Comparison of ENCODE assay signal across 16 cellular contexts in genomic region chr12:57157588-57158173, GRCh38. TPM values are rescaled to one million over a fixed set of nuclear protein-coding genes. Genes with fewer than 3 reads are reported as not detected.
DNase-seq lines count a peak whose midpoint lies in the region; ATAC-seq, FAIRE-seq and TF ChIP-seq lines count a peak whose summit lies in the region.
"Had no signal": no experiment of that assay in that cellular context is flagged by ENCODE, and none has a peak within 500 bp of the region (broad histone marks: within the 10 kb centered on the region; RNA-seq: fewer than 3 reads in every experiment).

No MANE protein-coding gene starts in this region.

- DNase-seq in activated naive CD4-positive, alpha-beta T cell treated with anti-CD3 and anti-CD28 coated beads, Interleukin-2, amount 10 ng/mL, durations not matched to agents 7 days and 5 days = no peak
- no peak for DNase-seq in activated naive CD4-positive, alpha-beta T cell treated with anti-CD3 and anti-CD28 coated beads for 36 hours
- DNase-seq in UCSD-AML1 (lab: John Stamatoyannopoulos, UW; ENCODE audit: unreplicated experiment) = peak; percentile 25
- no peak for DNase-seq in HepG2 (ENCODE audit: low spot score)
- DNase-seq in tibial nerve (ENCODE audit: low spot score in 2 of 2) = peak in 1 of 2 donors; percentile 49
- DNase-seq in superior temporal gyrus (ENCODE audit: extremely low spot score) = no peak
- DNase-seq in posterior cingulate gyrus = no peak
- DNase-seq in KG1 (lab: John Stamatoyannopoulos, UW) = no peak
- DNase-seq: activated CD4-positive, alpha-beta T cell treated with anti-CD3 and anti-CD28 coated beads, Interleukin-2, amount 50 U/mL, for 48 hours; activated gamma-delta T cell; kidney; NCI-H1417 treated with DMSO at 0.1 percent for 48 hours; NCI-H446 treated with DMSO at 0.1 percent for 48 hours; stomach had no signal

- ATAC-seq in HepG2 = no peak

- H3K27ac ChIP-seq in HepG2 (ENCODE audit: extremely low read length, insufficient read depth, low read length) (no peak overlapping the region), tibial nerve (peak overlapping the region in 3 of 4 donors; percentile 40 to 76 (median 61))
- H3K27ac ChIP-seq: right lobe of liver had no signal

- 95% methylated on average over 5 of the region's 5 CpGs for WGBS in HepG2 (ENCODE audit: low lambda C conversion rate)
- 68 to 77% methylated on average over 5 of the region's 5 CpGs for WGBS in tibial nerve, 2 donors

- no peak for TF ChIP-seq RAD21 in HepG2 (CRISPR knock-in tag; IDR thresholded peaks at IDR 0.05)

- intact Hi-C loops in activated naive CD4-positive, alpha-beta T cell treated with anti-CD3 and anti-CD28 coated beads for 36 hours (cut with micrococcal nuclease) = no loop called here
- intact Hi-C loops in HepG2 (cut with micrococcal nuclease; ENCODE audit: unreplicated experiment) = no loop called here
- intact Hi-C loops in posterior cingulate gyrus (cut with DNase I) = no loop called here

- peaks cover 12% of the 10 kb centered on the region for H3K4me1 Mint-ChIP-seq in activated naive CD4-positive, alpha-beta T cell treated with anti-CD3 and anti-CD28 coated beads, Interleukin-2, amount 10 ng/mL, durations not matched to agents 7 days and 5 days
- no peaks in the 10 kb centered on the region for H3K4me1 Mint-ChIP-seq in activated naive CD4-positive, alpha-beta T cell treated with anti-CD3 and anti-CD28 coated beads for 36 hours (ENCODE audit: low read depth)

- BruUV-seq in HepG2 (replicated peaks; lab: Mats Ljungman, UMichigan) = TSS peak; percentile 24

- TF ChIP-seq POLR2A in HepG2 (IDR thresholded peaks at IDR 0.05; ENCODE audit: insufficient read depth in 1 of 2, low read depth in 2 of 2, low read length in 2 of 2) = no peak
- no peak for TF ChIP-seq POLR2A in tibial nerve (IDR thresholded peaks at IDR 0.05)

- H3K9me3 ChIP-seq in HepG2 (ENCODE audit: low read length) = no peaks in the 10 kb centered on the region
- H3K9me3 ChIP-seq in tibial nerve = no peaks in the 10 kb centered on the region
- H3K9me3 ChIP-seq: right lobe of liver, stomach had no signal

- CTCF ChIA-PET in activated naive CD4-positive, alpha-beta T cell treated with anti-CD3 and anti-CD28 coated beads, Interleukin-2, amount 10 ng/mL, durations not matched to agents 7 days and 5 days (lab: Charles Lee) = interaction anchor here (1.1 to 1.4 kb wide), 2 partner anchors 11 to 156 kb away, joined by 3 read pairs; no protein-coding TSS in a partner anchor
- CTCF ChIA-PET in activated naive CD4-positive, alpha-beta T cell treated with anti-CD3 and anti-CD28 coated beads for 36 hours (lab: Charles Lee) = interaction anchor here (1.5 kb wide), 1 partner anchor 24 kb away, joined by 6 read pairs; no protein-coding TSS in a partner anchor
- CTCF ChIA-PET in HepG2 (lab: Yijun Ruan, JAX; ENCODE audit: low intra/inter-chr PET ratio, low total read pairs) = no interaction called here

- peaks cover 64 to 89% of the 10 kb centered on the region in 2 experiments for H3K36me3 ChIP-seq in HepG2 (replicated peaks in 1 of 2; ENCODE audit: control insufficient read depth in 1 of 2, insufficient read depth in 2 of 2, low read length in 2 of 2)
- peaks cover 6 to 90% (median 16%) of the 10 kb centered on the region in 3 donors for H3K36me3 ChIP-seq in tibial nerve

- FAIRE-seq in HepG2 (lab: Jason Lieb, UNC) = no peak
- FAIRE-seq: kidney had no signal

- H3K36me3 Mint-ChIP-seq in activated naive CD4-positive, alpha-beta T cell treated with anti-CD3 and anti-CD28 coated beads, Interleukin-2, amount 10 ng/mL, durations not matched to agents 7 days and 5 days = no peaks in the 10 kb centered on the region
- no peaks in the 10 kb centered on the region for H3K36me3 Mint-ChIP-seq in activated naive CD4-positive, alpha-beta T cell treated with anti-CD3 and anti-CD28 coated beads for 36 hours (ENCODE audit: low read depth)

- H3K27me3 Mint-ChIP-seq in activated naive CD4-positive, alpha-beta T cell treated with anti-CD3 and anti-CD28 coated beads, Interleukin-2, amount 10 ng/mL, durations not matched to agents 7 days and 5 days = peaks cover 18% of the 10 kb centered on the region
- H3K27me3 Mint-ChIP-seq in activated naive CD4-positive, alpha-beta T cell treated with anti-CD3 and anti-CD28 coated beads for 36 hours (ENCODE audit: low read depth) = no peaks in the 10 kb centered on the region

- H3K9me3 Mint-ChIP-seq in activated naive CD4-positive, alpha-beta T cell treated with anti-CD3 and anti-CD28 coated beads, Interleukin-2, amount 10 ng/mL, durations not matched to agents 7 days and 5 days = no peaks in the 10 kb centered on the region
- H3K9me3 Mint-ChIP-seq in activated naive CD4-positive, alpha-beta T cell treated with anti-CD3 and anti-CD28 coated beads for 36 hours = no peaks in the 10 kb centered on the region

- H3K27me3 ChIP-seq in HepG2 (ENCODE audit: control insufficient read depth in 1 of 2, insufficient read depth in 2 of 2, low read length in 2 of 2) (no peaks in the 10 kb centered on the region), tibial nerve (no peaks in the 10 kb centered on the region)
- H3K27me3 ChIP-seq: right lobe of liver, stomach had no signal

- TF ChIP-seq EP300 in HepG2 (IDR thresholded peaks at IDR 0.05; ENCODE audit: low read depth in 2 of 2, low read length in 2 of 2) (no peak), HepG2 (CRISPR knock-in tag; IDR thresholded peaks at IDR 0.05; ENCODE audit: borderline replicate concordance) (no peak), tibial nerve (IDR thresholded peaks at IDR 0.05) (peak in 1 of 2 donors; percentile 41)

- no peak overlapping the region for H2AFZ ChIP-seq in HepG2 (ENCODE audit: low read length)

- no peak for TF ChIP-seq CTCF in HepG2 (CRISPR knock-in tag; IDR thresholded peaks at IDR 0.05)
- no peak for TF ChIP-seq CTCF in tibial nerve (IDR thresholded peaks at IDR 0.05)

- H3K79me2 ChIP-seq in HepG2 (ENCODE audit: insufficient read depth, low read length) = no peaks in the 10 kb centered on the region

- no peaks in the 10 kb centered on the region; the same call in 1 of the 2 replicates for H4K20me1 ChIP-seq in HepG2 (ENCODE audit: insufficient read depth, low read length)

- POLR2A ChIA-PET in HepG2 (lab: Yijun Ruan, JAX) = interaction anchor here (1.4 to 3.0 kb wide), 3 partner anchors 8 to 30 kb away, joined by 3 to 15 read pairs (median 11); partner anchors contain the start of genes LRP1 and LRP1-AS

- H3K9ac ChIP-seq in HepG2 (ENCODE audit: insufficient read depth, low read depth, low read length) = no peak overlapping the region

- peaks cover 30% of the 10 kb centered on the region for H3K4me1 ChIP-seq in HepG2 (ENCODE audit: insufficient read depth, low read length)
- peaks cover 0 to 81% (median 34%) of the 10 kb centered on the region in 4 donors for H3K4me1 ChIP-seq in tibial nerve

- H3K4me3 Mint-ChIP-seq in activated naive CD4-positive, alpha-beta T cell treated with anti-CD3 and anti-CD28 coated beads, Interleukin-2, amount 10 ng/mL, durations not matched to agents 7 days and 5 days = no peak overlapping the region
- H3K4me3 Mint-ChIP-seq in activated naive CD4-positive, alpha-beta T cell treated with anti-CD3 and anti-CD28 coated beads for 36 hours = no peak overlapping the region

- no peak overlapping the region for H3K4me2 ChIP-seq in HepG2 (ENCODE audit: low read depth, low read length)

- H3K4me3 ChIP-seq in HepG2 (replicated peaks in 1 of 3; ENCODE audit: insufficient read depth in 1 of 3, low read depth in 2 of 3, low read length in 3 of 3) = no peak overlapping the region
- H3K4me3 ChIP-seq in tibial nerve = no peak overlapping the region
- H3K4me3 ChIP-seq: right lobe of liver, stomach had no signal

- H3K27ac Mint-ChIP-seq in activated naive CD4-positive, alpha-beta T cell treated with anti-CD3 and anti-CD28 coated beads, Interleukin-2, amount 10 ng/mL, durations not matched to agents 7 days and 5 days = peak overlapping the region; percentile 20
- no peak overlapping the region for H3K27ac Mint-ChIP-seq in activated naive CD4-positive, alpha-beta T cell treated with anti-CD3 and anti-CD28 coated beads for 36 hours

- in situ Hi-C loops in HepG2 (cut with HindIII; ENCODE audit: extremely low pct_ligation_motif_present, low pct_unique_long_range_greater_than_20kb) = no loop called here

RNA-seq across cellular contexts. Expression of gene LRP1-AS, which starts 10.3 kb away (rescaled TPM):
- not detected for total RNA-seq in activated naive CD4-positive, alpha-beta T cell treated with anti-CD3 and anti-CD28 coated beads for 36 hours
- total RNA-seq in HepG2 (2016; rRNA removed; fragmentation: Illumina TruSeq; extraction: Trizol) = not detected in 2 replicates
- not detected in 2 replicates for total RNA-seq in HepG2 (2016; cell fraction: cytosol; rRNA removed; fragmentation: Illumina TruSeq; extraction: Trizol; ENCODE audit: low read depth)
- not detected in 2 replicates for total RNA-seq in HepG2 (2016; cell fraction: insoluble cytoplasmic fraction; rRNA removed; fragmentation: Illumina TruSeq; extraction: Trizol)
- not detected in 2 replicates for total RNA-seq in HepG2 (2016; cell fraction: membrane; rRNA removed; fragmentation: Illumina TruSeq; extraction: Trizol)
- not detected in 2 replicates for total RNA-seq in HepG2 (2016; cell fraction: nucleus; rRNA removed; fragmentation: Illumina TruSeq; extraction: Trizol)
- 0.20 TPM in 1 of 2 replicates, not detected in the other for polyA plus RNA-seq in HepG2 (2011; rRNA removed)
- polyA plus RNA-seq in HepG2 (2011; cell fraction: cytosol; rRNA removed) = not detected in 2 replicates
- polyA plus RNA-seq in HepG2 (2011; cell fraction: nucleus; rRNA removed) = not detected in 2 replicates
- not detected in 2 replicates for polyA plus RNA-seq in HepG2 (2012)
- not detected in 2 replicates for polyA plus RNA-seq in HepG2 (2016; cell fraction: cytosol; fragmentation: Illumina TruSeq; extraction: Trizol; ENCODE audit: low read depth)
- not detected in 2 replicates for polyA plus RNA-seq in HepG2 (2016; cell fraction: insoluble cytoplasmic fraction; fragmentation: Illumina TruSeq; extraction: Trizol; ENCODE audit: low read depth)
- polyA plus RNA-seq in HepG2 (2016; cell fraction: membrane; fragmentation: Illumina TruSeq; extraction: Trizol; ENCODE audit: low read depth) = not detected in 2 replicates
- not detected in 2 replicates for polyA plus RNA-seq in HepG2 (2016; cell fraction: nucleus; fragmentation: Illumina TruSeq; extraction: Trizol; ENCODE audit: insufficient read depth, low read depth)
- not detected in 2 replicates for polyA minus RNA-seq in HepG2 (2011; rRNA and poly(A)+ RNA removed; ENCODE audit: low replicate concordance)
- polyA minus RNA-seq in HepG2 (2011; cell fraction: cytosol; rRNA and poly(A)+ RNA removed) = not detected in 2 replicates
- polyA minus RNA-seq in HepG2 (2011; cell fraction: nucleus; rRNA and poly(A)+ RNA removed) = not detected in 2 replicates
- not detected for total RNA-seq in tibial nerve
- total RNA-seq: A673, kidney, right lobe of liver, stomach had no signal
- polyA plus RNA-seq: stomach had no signal

RNA-seq across cellular contexts. Expression of gene LRP1, which starts 29.4 kb away (rescaled TPM):
- 1 to 10 TPM; 1.0 to 1.5 TPM for total RNA-seq in activated naive CD4-positive, alpha-beta T cell treated with anti-CD3 and anti-CD28 coated beads for 36 hours
- total RNA-seq in HepG2 (2016; rRNA removed; fragmentation: Illumina TruSeq; extraction: Trizol) (14.7 and 16.5 TPM in 2 replicates), tibial nerve (100 to 1,000 TPM; 410 to 653 (median 527) TPM)
- 7.0 and 7.1 TPM in 2 replicates for total RNA-seq in HepG2 (2016; cell fraction: cytosol; rRNA removed; fragmentation: Illumina TruSeq; extraction: Trizol; ENCODE audit: low read depth)
- total RNA-seq in HepG2 (2016; cell fraction: insoluble cytoplasmic fraction; rRNA removed; fragmentation: Illumina TruSeq; extraction: Trizol) = 12.6 and 13.0 TPM in 2 replicates
- 9.7 and 10.2 TPM in 2 replicates for total RNA-seq in HepG2 (2016; cell fraction: membrane; rRNA removed; fragmentation: Illumina TruSeq; extraction: Trizol)
- total RNA-seq in HepG2 (2016; cell fraction: nucleus; rRNA removed; fragmentation: Illumina TruSeq; extraction: Trizol) = 47.7 and 58.7 TPM in 2 replicates
- 30.8 and 33.6 TPM in 2 replicates for polyA plus RNA-seq in HepG2 (2011; rRNA removed)
- polyA plus RNA-seq in HepG2 (2011; cell fraction: cytosol; rRNA removed) = 30.4 and 39.0 TPM in 2 replicates
- 188 and 243 TPM in 2 replicates for polyA plus RNA-seq in HepG2 (2011; cell fraction: nucleus; rRNA removed)
- polyA plus RNA-seq in HepG2 (2012) = 92.4 and 98.3 TPM in 2 replicates
- 2.5 TPM in 2 replicates for polyA plus RNA-seq in HepG2 (2016; cell fraction: cytosol; fragmentation: Illumina TruSeq; extraction: Trizol; ENCODE audit: low read depth)
- 11.6 and 18.1 TPM in 2 replicates for polyA plus RNA-seq in HepG2 (2016; cell fraction: insoluble cytoplasmic fraction; fragmentation: Illumina TruSeq; extraction: Trizol; ENCODE audit: low read depth)
- polyA plus RNA-seq in HepG2 (2016; cell fraction: membrane; fragmentation: Illumina TruSeq; extraction: Trizol; ENCODE audit: low read depth) = 4.9 TPM in 2 replicates
- polyA plus RNA-seq in HepG2 (2016; cell fraction: nucleus; fragmentation: Illumina TruSeq; extraction: Trizol; ENCODE audit: insufficient read depth, low read depth) = 95.2 and 99.3 TPM in 2 replicates
- 6.6 and 218 TPM in 2 replicates for polyA minus RNA-seq in HepG2 (2011; rRNA and poly(A)+ RNA removed; ENCODE audit: low replicate concordance)
- 92.2 and 104 TPM in 2 replicates for polyA minus RNA-seq in HepG2 (2011; cell fraction: cytosol; rRNA and poly(A)+ RNA removed)
- 85.0 and 102 TPM in 2 replicates for polyA minus RNA-seq in HepG2 (2011; cell fraction: nucleus; rRNA and poly(A)+ RNA removed)

RNA-seq across cellular contexts. Expression of gene STAT6, which starts 46.5 kb away (rescaled TPM):
- total RNA-seq in activated naive CD4-positive, alpha-beta T cell treated with anti-CD3 and anti-CD28 coated beads for 36 hours = 100 to 1,000 TPM; 188 to 193 TPM
- 19.4 and 28.0 TPM in 2 replicates for total RNA-seq in HepG2 (2016; rRNA removed; fragmentation: Illumina TruSeq; extraction: Trizol)
- total RNA-seq in HepG2 (2016; cell fraction: cytosol; rRNA removed; fragmentation: Illumina TruSeq; extraction: Trizol; ENCODE audit: low read depth) = 6.8 and 8.2 TPM in 2 replicates
- total RNA-seq in HepG2 (2016; cell fraction: insoluble cytoplasmic fraction; rRNA removed; fragmentation: Illumina TruSeq; extraction: Trizol) = 16.5 and 28.8 TPM in 2 replicates
- 12.1 and 12.8 TPM in 2 replicates for total RNA-seq in HepG2 (2016; cell fraction: membrane; rRNA removed; fragmentation: Illumina TruSeq; extraction: Trizol)
- total RNA-seq in HepG2 (2016; cell fraction: nucleus; rRNA removed; fragmentation: Illumina TruSeq; extraction: Trizol) = 25.5 and 33.3 TPM in 2 replicates
- polyA plus RNA-seq in HepG2 (2011; rRNA removed) = 62.2 and 68.7 TPM in 2 replicates
- polyA plus RNA-seq in HepG2 (2011; cell fraction: cytosol; rRNA removed) = 28.2 and 38.4 TPM in 2 replicates
- 203 and 258 TPM in 2 replicates for polyA plus RNA-seq in HepG2 (2011; cell fraction: nucleus; rRNA removed)
- polyA plus RNA-seq in HepG2 (2012) = 33.9 and 37.3 TPM in 2 replicates
- polyA plus RNA-seq in HepG2 (2016; cell fraction: cytosol; fragmentation: Illumina TruSeq; extraction: Trizol; ENCODE audit: low read depth) = 3.4 and 3.9 TPM in 2 replicates
- polyA plus RNA-seq in HepG2 (2016; cell fraction: insoluble cytoplasmic fraction; fragmentation: Illumina TruSeq; extraction: Trizol; ENCODE audit: low read depth) = 16.5 and 19.0 TPM in 2 replicates
- 8.0 and 8.1 TPM in 2 replicates for polyA plus RNA-seq in HepG2 (2016; cell fraction: membrane; fragmentation: Illumina TruSeq; extraction: Trizol; ENCODE audit: low read depth)
- polyA plus RNA-seq in HepG2 (2016; cell fraction: nucleus; fragmentation: Illumina TruSeq; extraction: Trizol; ENCODE audit: insufficient read depth, low read depth) = 87.2 and 88.4 TPM in 2 replicates
- polyA minus RNA-seq in HepG2 (2011; rRNA and poly(A)+ RNA removed; ENCODE audit: low replicate concordance) = 65.8 and 169 TPM in 2 replicates
- polyA minus RNA-seq in HepG2 (2011; cell fraction: cytosol; rRNA and poly(A)+ RNA removed) = 16.4 and 22.5 TPM in 2 replicates
- 34.6 and 43.3 TPM in 2 replicates for polyA minus RNA-seq in HepG2 (2011; cell fraction: nucleus; rRNA and poly(A)+ RNA removed)
- 100 to 1,000 TPM; 140 to 247 (median 183) TPM for total RNA-seq in tibial nerve

RNA-seq across cellular contexts. Expression of gene NXPH4, which starts 58.9 kb away (rescaled TPM):
- under 1 TPM; 0.25 to 0.79 TPM for total RNA-seq in activated naive CD4-positive, alpha-beta T cell treated with anti-CD3 and anti-CD28 coated beads for 36 hours
- total RNA-seq in HepG2 (2016; rRNA removed; fragmentation: Illumina TruSeq; extraction: Trizol) = not detected in 2 replicates
- not detected in 2 replicates for total RNA-seq in HepG2 (2016; cell fraction: cytosol; rRNA removed; fragmentation: Illumina TruSeq; extraction: Trizol; ENCODE audit: low read depth)
- not detected in 2 replicates for total RNA-seq in HepG2 (2016; cell fraction: insoluble cytoplasmic fraction; rRNA removed; fragmentation: Illumina TruSeq; extraction: Trizol)
- total RNA-seq in HepG2 (2016; cell fraction: membrane; rRNA removed; fragmentation: Illumina TruSeq; extraction: Trizol) = not detected in 2 replicates
- not detected in 2 replicates for total RNA-seq in HepG2 (2016; cell fraction: nucleus; rRNA removed; fragmentation: Illumina TruSeq; extraction: Trizol)
- polyA plus RNA-seq in HepG2 (2011; rRNA removed) = 0.13 and 0.24 TPM in 2 replicates
- 0.18 and 0.24 TPM in 2 replicates for polyA plus RNA-seq in HepG2 (2011; cell fraction: cytosol; rRNA removed)
- polyA plus RNA-seq in HepG2 (2011; cell fraction: nucleus; rRNA removed) = 0.54 and 0.55 TPM in 2 replicates
- polyA plus RNA-seq in HepG2 (2012) = 1.9 and 2.5 TPM in 2 replicates
- polyA plus RNA-seq in HepG2 (2016; cell fraction: cytosol; fragmentation: Illumina TruSeq; extraction: Trizol; ENCODE audit: low read depth) = not detected in 2 replicates
- polyA plus RNA-seq in HepG2 (2016; cell fraction: insoluble cytoplasmic fraction; fragmentation: Illumina TruSeq; extraction: Trizol; ENCODE audit: low read depth) = not detected in 2 replicates
- not detected in 2 replicates for polyA plus RNA-seq in HepG2 (2016; cell fraction: membrane; fragmentation: Illumina TruSeq; extraction: Trizol; ENCODE audit: low read depth)
- not detected in 2 replicates for polyA plus RNA-seq in HepG2 (2016; cell fraction: nucleus; fragmentation: Illumina TruSeq; extraction: Trizol; ENCODE audit: insufficient read depth, low read depth)
- 0.30 and 2.2 TPM in 2 replicates for polyA minus RNA-seq in HepG2 (2011; rRNA and poly(A)+ RNA removed; ENCODE audit: low replicate concordance)
- not detected in 2 replicates for polyA minus RNA-seq in HepG2 (2011; cell fraction: cytosol; rRNA and poly(A)+ RNA removed)
- 0.25 TPM in 1 of 2 replicates, not detected in the other for polyA minus RNA-seq in HepG2 (2011; cell fraction: nucleus; rRNA and poly(A)+ RNA removed)
- 1 to 10 TPM in 1 of 4 donors, not detected in 3; 4.2 TPM for total RNA-seq in tibial nerve

Comparison
In these comparisons a context has a peak if more than half of its experiments do, and no peak if none do; other contexts are left out.
1. RNA of gene LRP1, which starts 29.4 kb away (total RNA-seq): 410 to 653 TPM in tibial nerve; 7.0 to 58.7 TPM in HepG2 and 1.0 to 1.5 TPM in activated naive CD4-positive, alpha-beta T cell treated with anti-CD3 and anti-CD28 coated beads for 36 hours; every median in the first group is over 4 times any median in the second.